In the genomic region with DNA sequence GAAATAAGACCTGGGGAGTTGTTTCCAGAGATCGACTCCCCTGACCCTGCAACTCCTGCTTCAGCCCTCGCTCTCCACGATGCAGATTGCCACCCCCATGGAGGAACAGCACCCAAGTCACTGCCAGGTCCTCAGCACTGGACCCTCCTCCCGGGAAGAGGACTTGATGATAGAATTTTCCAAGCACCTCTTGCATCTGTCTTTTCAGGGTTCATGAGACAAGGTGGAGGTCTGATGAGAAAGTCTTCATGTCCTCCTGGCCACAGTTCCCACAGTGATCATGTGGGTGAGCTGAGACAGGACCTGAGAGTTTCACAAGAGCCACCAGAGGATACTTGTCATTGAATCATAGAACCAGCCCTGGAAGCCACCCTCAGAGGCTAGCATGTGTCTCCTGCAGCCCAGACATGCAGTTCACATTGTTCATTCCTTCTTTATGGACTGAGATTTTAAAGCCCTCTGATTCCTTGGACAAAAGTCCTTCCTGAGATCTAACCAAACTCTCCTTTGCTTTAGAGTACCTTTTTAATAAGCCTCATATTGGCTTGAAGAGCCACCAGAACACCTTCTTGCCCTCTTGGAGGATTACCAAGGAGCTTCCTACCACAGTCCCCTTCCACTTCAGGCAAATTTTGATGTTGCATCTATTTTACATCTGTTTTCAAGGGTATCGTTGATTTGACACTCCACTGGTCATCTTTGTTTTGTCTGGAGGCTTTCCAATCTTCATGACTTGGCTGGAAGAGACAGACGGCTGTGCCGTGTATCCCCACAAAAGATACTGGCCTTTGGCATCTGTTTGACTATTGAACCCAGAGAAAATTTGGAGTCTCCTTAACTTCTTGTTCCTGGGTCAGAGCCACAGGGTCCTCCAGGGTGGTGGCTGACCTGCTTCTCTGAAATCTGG, we compare ENCODE assay signal across 11 cellular contexts.
DNase-seq lines count a peak whose midpoint lies in the region; ATAC-seq, FAIRE-seq and TF ChIP-seq lines count a peak whose summit lies in the region.
"Had no signal": no experiment of that assay in that cellular context is flagged by ENCODE, and none has a peak within 500 bp of the region (broad histone marks: within the 10 kb centered on the region; RNA-seq: fewer than 3 reads in every experiment).

No MANE protein-coding gene starts in this region.

- POLR2A ChIA-PET in GM12878 (lab: Charles Lee), result interaction anchor here (0.6 to 15.2 kb wide), 10 partner anchors 18 to 254 kb away, joined by 3 to 414 read pairs (median 4); a partner anchor contains a TSS

- in situ Hi-C loops in GM12878 (cut with MboI), result loop anchor here (5.0 kb wide), 1 partner anchor 228 kb away; no protein-coding TSS in a partner anchor

- H3K36me3 ChIP-seq in GM12878 (ENCODE audit: control insufficient read depth in 2 of 2, insufficient read depth in 2 of 2, low read length in 1 of 2), result peaks cover under 1 to 8% of the 10 kb centered on the region in 2 experiments; a peak in 3 of 4 replicates
- H3K36me3 ChIP-seq: SJSA1 had no signal

- peak; percentile 38; the same call in 1 of the 2 replicates for TF ChIP-seq POLR2A in GM12878 (IDR thresholded peaks at IDR 0.05; ENCODE audit: low read depth, low read length)

- H3K4me3 ChIP-seq in GM12878, result no peak overlapping the region
- H3K4me3 ChIP-seq: psoas muscle, SJSA1 had no signal

- DNase-seq in GM10266 (ENCODE audit: extremely low spot score), result peak; percentile 82
- peak; percentile 95 for DNase-seq in GM12878 (ENCODE audit: low read depth, low spot score)
- DNase-seq in HuH-7 (ENCODE audit: low spot score), result no peak
- no peak for DNase-seq in DMS 273 (lab: John Stamatoyannopoulos, UW; ENCODE audit: unreplicated experiment)
- DNase-seq in COR-L47 (lab: John Stamatoyannopoulos, UW), result no peak
- no peak for DNase-seq in activated effector memory CD4-positive, alpha-beta T cell treated with Interleukin-2 at 50 U/mL for 16 hours
- DNase-seq: CD4-positive, CD25-positive, alpha-beta regulatory T cell; psoas muscle had no signal

- CTCF ChIA-PET in GM12878 (lab: Yijun Ruan, JAX), result interaction anchor here (0.7 to 10.0 kb wide), 7 partner anchors 11 to 222 kb away, joined by 3 to 95 read pairs (median 4); no protein-coding TSS in a partner anchor

- FAIRE-seq in GM12878 (lab: Jason Lieb, UNC), result peak; percentile 95

- H3K4me1 ChIP-seq in GM12878 (ENCODE audit: control insufficient read depth, insufficient read depth, low read length), result peaks cover 78% of the 10 kb centered on the region

- 73% methylated on average over 7 of the region's 7 CpGs for WGBS in GM12878 (ENCODE audit: insufficient coverage, insufficient replicate concordance, low lambda C conversion rate, missing lambda C conversion rate)

- H3K9me3 ChIP-seq in GM12878 (replicated peaks; ENCODE audit: control insufficient read depth, insufficient read depth, low read length), result peaks cover 4% of the 10 kb centered on the region; the same call in 2 of the 3 replicates
- H3K9me3 ChIP-seq: psoas muscle, SJSA1 had no signal

- peak; percentile 49 to 67; a peak in 2 of 4 replicates for TF ChIP-seq EP300 in GM12878 (IDR thresholded peaks at IDR 0.05; ENCODE audit: borderline replicate concordance in 1 of 2, control insufficient read depth in 1 of 2, low read depth in 2 of 2, low read length in 2 of 2)

- no peak overlapping the region; the same call in 1 of the 2 replicates for H2AFZ ChIP-seq in GM12878 (ENCODE audit: control insufficient read depth, low read depth, low read length)

- ATAC-seq in GM19438 (IDR thresholded peaks at IDR 0.05; ENCODE audit: low read depth, unreplicated experiment) (peak; percentile 83), HG03095 (IDR thresholded peaks at IDR 0.05; ENCODE audit: unreplicated experiment) (peak; percentile 70), GM12878 (peak; percentile 43)
- ATAC-seq: psoas muscle had no signal

- peaks cover 30% of the 10 kb centered on the region for H3K79me2 ChIP-seq in GM12878 (ENCODE audit: control insufficient read depth, insufficient read depth, low read length)

- RAD21 ChIA-PET in GM12878 (lab: Charles Lee; ENCODE audit: unreplicated experiment), result interaction anchor here (0.9 to 22.6 kb wide), 11 partner anchors 22 to 328 kb away, joined by 3 to 377 read pairs (median 5); a partner anchor contains a TSS

- intact Hi-C loops in GM12878 (cut with micrococcal nuclease; ENCODE audit: unreplicated experiment), result loop anchor here (1.0 to 5.0 kb wide), 6 partner anchors 23 to 433 kb away; a partner anchor contains a TSS

- peak overlapping the region; percentile 66 for H3K4me2 ChIP-seq in GM12878 (ENCODE audit: control insufficient read depth, insufficient read depth)

- H3K9ac ChIP-seq in GM12878 (ENCODE audit: control insufficient read depth, insufficient read depth, low read length), result peak overlapping the region; percentile 73

- H3K27me3 ChIP-seq in GM12878 (replicated peaks in 1 of 2; ENCODE audit: control insufficient read depth in 2 of 2, insufficient read depth in 2 of 2, low read length in 1 of 2), result no peaks in the 10 kb centered on the region
- H3K27me3 ChIP-seq: SJSA1 had no signal

- TF ChIP-seq CTCF in GM10266 (IDR thresholded peaks at IDR 0.05; ENCODE audit: control insufficient read depth, insufficient read depth, low read depth, missing control alignments) (no peak), GM12878 (IDR thresholded peaks at IDR 0.05 in 2 of 3, conservative IDR thresholded peaks at IDR 0.05 in 1 of 3; ENCODE audit: control insufficient read depth in 2 of 3, extremely low read depth in 1 of 3, insufficient read depth in 1 of 3, low read depth in 3 of 3, low read length in 3 of 3) (no peak)

- peak overlapping the region; percentile 95 for H3K27ac ChIP-seq in GM12878 (ENCODE audit: control insufficient read depth, insufficient read depth)
- H3K27ac ChIP-seq: psoas muscle, SJSA1 had no signal

- no TSS peak for BruUV-seq in GM12878 (replicated peaks; lab: Mats Ljungman, UMichigan)

- no peaks in the 10 kb centered on the region for H4K20me1 ChIP-seq in GM12878 (ENCODE audit: control insufficient read depth, insufficient read depth)

- TF ChIP-seq RAD21 in GM12878 (IDR thresholded peaks at IDR 0.05; ENCODE audit: insufficient read depth, low read depth, low read length), result peak; percentile 36

- SMC1A ChIA-PET in GM12878 (lab: Charles Lee; ENCODE audit: uncharacterized antibody, unreplicated experiment), result interaction anchor here (0.6 to 23.7 kb wide), 11 partner anchors 18 to 299 kb away, joined by 3 to 618 read pairs (median 10); a partner anchor contains a TSS

TF ChIP-seq in GM12878, 131 proteins besides CTCF, POLR2A, EP300 and RAD21 (continues in another document):
- TF ChIP-seq KDM1A (IDR thresholded peaks at IDR 0.05; ENCODE audit: borderline replicate concordance) (no peak), SUZ12 (IDR thresholded peaks at IDR 0.05; ENCODE audit: unreplicated experiment) (no peak), YBX1 (IDR thresholded peaks at IDR 0.05) (no peak)
- TF ChIP-seq, protein P1, sequence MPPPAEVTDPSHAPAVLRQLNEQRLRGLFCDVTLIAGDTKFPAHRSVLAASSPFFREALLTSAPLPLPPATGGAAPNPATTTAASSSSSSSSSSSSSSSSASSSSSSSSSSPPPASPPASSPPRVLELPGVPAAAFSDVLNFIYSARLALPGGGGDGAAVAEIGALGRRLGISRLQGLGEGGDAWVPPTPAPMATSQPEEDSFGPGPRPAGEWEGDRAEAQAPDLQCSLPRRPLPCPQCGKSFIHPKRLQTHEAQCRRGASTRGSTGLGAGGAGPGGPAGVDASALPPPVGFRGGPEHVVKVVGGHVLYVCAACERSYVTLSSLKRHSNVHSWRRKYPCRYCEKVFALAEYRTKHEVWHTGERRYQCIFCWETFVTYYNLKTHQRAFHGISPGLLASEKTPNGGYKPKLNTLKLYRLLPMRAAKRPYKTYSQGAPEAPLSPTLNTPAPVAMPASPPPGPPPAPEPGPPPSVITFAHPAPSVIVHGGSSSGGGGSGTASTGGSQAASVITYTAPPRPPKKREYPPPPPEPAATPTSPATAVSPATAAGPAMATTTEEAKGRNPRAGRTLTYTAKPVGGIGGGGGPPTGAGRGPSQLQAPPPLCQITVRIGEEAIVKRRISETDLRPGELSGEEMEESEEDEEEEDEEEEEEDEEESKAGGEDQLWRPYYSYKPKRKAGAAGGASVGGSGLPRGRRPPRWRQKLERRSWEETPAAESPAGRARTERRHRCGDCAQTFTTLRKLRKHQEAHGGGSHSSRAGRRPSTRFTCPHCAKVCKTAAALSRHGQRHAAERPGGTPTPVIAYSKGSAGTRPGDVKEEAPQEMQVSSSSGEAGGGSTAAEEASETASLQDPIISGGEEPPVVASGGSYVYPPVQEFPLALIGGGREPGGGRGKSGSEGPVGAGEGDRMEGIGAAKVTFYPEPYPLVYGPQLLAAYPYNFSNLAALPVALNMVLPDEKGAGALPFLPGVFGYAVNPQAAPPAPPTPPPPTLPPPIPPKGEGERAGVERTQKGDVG (CRISPR knock-in tag; IDR thresholded peaks at IDR 0.05), result no peak
- TF ChIP-seq, protein P2, sequence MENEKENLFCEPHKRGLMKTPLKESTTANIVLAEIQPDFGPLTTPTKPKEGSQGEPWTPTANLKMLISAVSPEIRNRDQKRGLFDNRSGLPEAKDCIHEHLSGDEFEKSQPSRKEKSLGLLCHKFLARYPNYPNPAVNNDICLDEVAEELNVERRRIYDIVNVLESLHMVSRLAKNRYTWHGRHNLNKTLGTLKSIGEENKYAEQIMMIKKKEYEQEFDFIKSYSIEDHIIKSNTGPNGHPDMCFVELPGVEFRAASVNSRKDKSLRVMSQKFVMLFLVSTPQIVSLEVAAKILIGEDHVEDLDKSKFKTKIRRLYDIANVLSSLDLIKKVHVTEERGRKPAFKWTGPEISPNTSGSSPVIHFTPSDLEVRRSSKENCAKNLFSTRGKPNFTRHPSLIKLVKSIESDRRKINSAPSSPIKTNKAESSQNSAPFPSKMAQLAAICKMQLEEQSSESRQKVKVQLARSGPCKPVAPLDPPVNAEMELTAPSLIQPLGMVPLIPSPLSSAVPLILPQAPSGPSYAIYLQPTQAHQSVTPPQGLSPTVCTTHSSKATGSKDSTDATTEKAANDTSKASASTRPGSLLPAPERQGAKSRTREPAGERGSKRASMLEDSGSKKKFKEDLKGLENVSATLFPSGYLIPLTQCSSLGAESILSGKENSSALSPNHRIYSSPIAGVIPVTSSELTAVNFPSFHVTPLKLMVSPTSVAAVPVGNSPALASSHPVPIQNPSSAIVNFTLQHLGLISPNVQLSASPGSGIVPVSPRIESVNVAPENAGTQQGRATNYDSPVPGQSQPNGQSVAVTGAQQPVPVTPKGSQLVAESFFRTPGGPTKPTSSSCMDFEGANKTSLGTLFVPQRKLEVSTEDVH (IDR thresholded peaks at IDR 0.05; ENCODE audit: low read depth, partially characterized antibody), result no peak

Comparison
In these comparisons a context has a peak if more than half of its experiments do, and no peak if none do; other contexts are left out.
1. DNase-seq: peak in GM10266 (single experiment) and GM12878 (single experiment); none in HuH-7 (single experiment), DMS 273 (single experiment), COR-L47 (single experiment) and activated effector memory CD4-positive, alpha-beta T cell treated with Interleukin-2 at 50 U/mL for 16 hours (single experiment).
2. Peak in every context shown above with its lines, with median percentiles within 50 percentile points of each other: ATAC-seq.